Comparison of ENCODE assay signal across 21 cellular contexts in genomic region chr11:66626926-66627325, GRCh38. TPM values are rescaled to one million over a fixed set of nuclear protein-coding genes. Genes with fewer than 3 reads are reported as not detected.
DNase-seq lines count a peak whose midpoint lies in the region; ATAC-seq and TF ChIP-seq lines count a peak whose summit lies in the region.
"Had no signal": no experiment of that assay in that cellular context is flagged by ENCODE, and none has a peak within 500 bp of the region (broad histone marks: within the 10 kb centered on the region; RNA-seq: fewer than 3 reads in every experiment).

No MANE protein-coding gene starts in this region.

- H3K4me3 ChIP-seq in esophagus muscularis mucosa, result no peak overlapping the region
- H3K4me3 ChIP-seq: GM23338, MG63 had no signal

- peaks cover 28 to 60% of the 10 kb centered on the region in 2 donors for H3K36me3 Mint-ChIP-seq in activated T-cell treated with anti-CD3 and anti-CD28 coated beads, Interleukin-2, amount 50 U/mL, for 72 hours (ENCODE audit: insufficient read depth in 2 of 2)

- H3K4me3 Mint-ChIP-seq in activated T-cell treated with anti-CD3 and anti-CD28 coated beads, Interleukin-2, amount 50 U/mL, for 72 hours, result no peak overlapping the region
- H3K4me3 Mint-ChIP-seq: GM23338 had no signal

- TF ChIP-seq EP300 in esophagus muscularis mucosa (IDR thresholded peaks at IDR 0.05), result no peak

- H3K36me3 ChIP-seq in esophagus muscularis mucosa, result peaks cover 43 to 78% (median 71%) of the 10 kb centered on the region in 4 donors

- peak overlapping the region in 3 of 4 donors; percentile 12 to 99 (median 23) for H3K27ac ChIP-seq in esophagus muscularis mucosa (replicated peaks in 1 of 4)

- 80% methylated on average over 7 of the region's 7 CpGs for WGBS in esophagus muscularis mucosa

- TF ChIP-seq CTCF in esophagus muscularis mucosa (IDR thresholded peaks at IDR 0.05), result no peak

- H3K9me3 ChIP-seq in esophagus muscularis mucosa, result no peaks in the 10 kb centered on the region
- H3K9me3 ChIP-seq: Caco-2, MG63 had no signal

- H3K27ac Mint-ChIP-seq in activated T-cell treated with anti-CD3 and anti-CD28 coated beads, Interleukin-2, amount 50 U/mL, for 72 hours, result peak overlapping the region; percentile 28
- H3K27ac Mint-ChIP-seq: CD4-positive, alpha-beta T cell; GM23338 had no signal

- TF ChIP-seq POLR2A in GM18526 (IDR thresholded peaks at IDR 0.05; ENCODE audit: extremely low read depth, insufficient read length) (peak; percentile 4), esophagus muscularis mucosa (IDR thresholded peaks at IDR 0.05; ENCODE audit: low read depth) (no peak)

- H3K27me3 Mint-ChIP-seq in activated T-cell treated with anti-CD3 and anti-CD28 coated beads, Interleukin-2, amount 50 U/mL, for 72 hours (ENCODE audit: low read depth), result no peaks in the 10 kb centered on the region
- H3K27me3 Mint-ChIP-seq: CD4-positive, alpha-beta T cell; IgD-negative memory B cell had no signal

- peaks cover 31 to 82% (median 56%) of the 10 kb centered on the region in 4 donors for H3K4me1 ChIP-seq in esophagus muscularis mucosa
- H3K4me1 ChIP-seq: Caco-2 had no signal

- H3K9me3 Mint-ChIP-seq in activated T-cell treated with anti-CD3 and anti-CD28 coated beads, Interleukin-2, amount 50 U/mL, for 72 hours, result no peaks in the 10 kb centered on the region
- H3K9me3 Mint-ChIP-seq: CD4-positive, alpha-beta T cell; GM23338; IgD-negative memory B cell had no signal

- intact Hi-C loops in esophagus muscularis mucosa (cut with DNase I) (no loop called here), posterior vena cava (cut with DNase I) (no loop called here)

- H3K27me3 ChIP-seq in esophagus muscularis mucosa, result no peaks in the 10 kb centered on the region
- H3K27me3 ChIP-seq: MG63 had no signal

- DNase-seq in activated T-cell treated with anti-CD3 and anti-CD28 coated beads, Interleukin-2, amount 50 U/mL, for 72 hours, result no peak
- DNase-seq in activated T-cell treated with anti-CD3 and anti-CD28 coated beads, Interleukin-2, amount 50 U/mL, for 1 hour, result no peak
- no peak for DNase-seq in esophagus muscularis mucosa (ENCODE audit: extremely low spot score)
- peak; percentile 50 for DNase-seq in posterior vena cava (ENCODE audit: low spot score)
- DNase-seq in SKM-1 treated with dmso at 0.1 percent for 144 hours (lab: John Stamatoyannopoulos, UW; ENCODE audit: unreplicated experiment), result no peak
- no peak for DNase-seq in OCI-M1 (lab: John Stamatoyannopoulos, UW)
- DNase-seq in NOMO-1 treated with dmso at 0.1 percent for 144 hours (lab: John Stamatoyannopoulos, UW; ENCODE audit: unreplicated experiment), result no peak
- DNase-seq: 8988T; Caco-2; CD4-positive, alpha-beta T cell; Karpas-422; MG63; NCI-H1092; NCI-H146; NCI-H510A treated with DMSO at 0.1 percent for 48 hours; NCI-H774; SIG-M5 had no signal

- ATAC-seq in activated T-cell treated with anti-CD3 and anti-CD28 coated beads, Interleukin-2, amount 50 U/mL, for 72 hours (replicated peaks in 1 of 2), result no peak
- ATAC-seq: GM23338, HCT116 had no signal

- H3K4me1 Mint-ChIP-seq in activated T-cell treated with anti-CD3 and anti-CD28 coated beads, Interleukin-2, amount 50 U/mL, for 72 hours (ENCODE audit: low read depth), result peaks cover 48% of the 10 kb centered on the region
- H3K4me1 Mint-ChIP-seq: GM23338 had no signal

RNA-seq across cellular contexts. Expression of gene RBM14, which starts 10.5 kb away (rescaled TPM):
- total RNA-seq in activated T-cell treated with anti-CD3 and anti-CD28 coated beads, Interleukin-2, amount 50 U/mL, for 72 hours, result 10 to 100 TPM; 85.6 to 97.3 TPM
- total RNA-seq in esophagus muscularis mucosa, result 10 to 100 TPM; 30.5 to 41.7 (median 34.9) TPM
- total RNA-seq in posterior vena cava, result 10 to 100 TPM; 39.7 to 51.7 TPM

RNA-seq across cellular contexts. Expression of gene RBM4, which starts 11.6 kb away (rescaled TPM):
- total RNA-seq in activated T-cell treated with anti-CD3 and anti-CD28 coated beads, Interleukin-2, amount 50 U/mL, for 72 hours, result 100 to 1,000 TPM; 116 to 135 TPM
- total RNA-seq in esophagus muscularis mucosa (100 to 1,000 TPM in 1 of 4 donors, 10 to 100 TPM in 3; 82.2 to 101 (median 90.2) TPM), posterior vena cava (10 to 100 TPM; 63.4 to 68.9 TPM)

RNA-seq across cellular contexts. Expression of gene CCS, which starts 33.9 kb away (rescaled TPM):
- total RNA-seq in activated T-cell treated with anti-CD3 and anti-CD28 coated beads, Interleukin-2, amount 50 U/mL, for 72 hours, result 10 to 100 TPM; 35.1 to 38.5 TPM
- total RNA-seq in esophagus muscularis mucosa (10 to 100 TPM; 27.8 to 50.7 (median 34.8) TPM), posterior vena cava (10 to 100 TPM; 18.8 to 31.8 TPM)

RNA-seq across cellular contexts. Expression of gene CCDC87, which starts 34.1 kb away (rescaled TPM):
- total RNA-seq in activated T-cell treated with anti-CD3 and anti-CD28 coated beads, Interleukin-2, amount 50 U/mL, for 72 hours, result under 1 TPM; 0.10 to 0.21 TPM
- under 1 TPM; 0.17 to 0.83 (median 0.46) TPM for total RNA-seq in esophagus muscularis mucosa
- total RNA-seq in posterior vena cava, result under 1 TPM; 0.24 to 0.46 TPM

RNA-seq across cellular contexts. Expression of gene RBM4B, which starts 50.8 kb away (rescaled TPM):
- total RNA-seq in activated T-cell treated with anti-CD3 and anti-CD28 coated beads, Interleukin-2, amount 50 U/mL, for 72 hours, result 10 to 100 TPM; 12.5 to 18.4 TPM
- 10 to 100 TPM; 10.3 to 13.2 (median 12.2) TPM for total RNA-seq in esophagus muscularis mucosa
- 10 to 100 TPM in 1 of 2 donors, 1 to 10 TPM in 1; 9.0 to 10.2 TPM for total RNA-seq in posterior vena cava
